ENCODE assay signal across 25 cellular contexts in the genomic region with DNA sequence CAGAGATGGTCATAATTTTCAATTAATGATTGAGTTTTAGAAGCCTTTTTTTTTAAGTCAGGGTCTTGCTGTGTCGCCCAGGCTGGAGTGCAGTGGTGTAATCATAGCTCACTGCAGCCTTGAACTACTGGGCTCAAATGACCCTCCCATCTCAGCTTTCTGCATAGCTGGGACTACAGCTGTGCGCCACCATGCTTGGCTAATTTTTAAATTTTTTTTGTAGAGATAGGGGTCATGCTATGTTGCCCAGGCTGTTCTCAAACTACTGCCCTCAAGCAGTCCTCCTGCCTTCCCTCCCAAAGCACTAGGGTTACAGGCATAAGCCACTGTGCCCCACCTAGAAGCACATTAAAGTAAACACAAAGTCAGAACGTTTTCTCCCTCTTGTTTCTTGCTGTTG. TPM values are rescaled to one million over a fixed set of nuclear protein-coding genes. Genes with fewer than 3 reads are reported as not detected.
DNase-seq lines count a peak whose midpoint lies in the region; ATAC-seq, FAIRE-seq and TF ChIP-seq lines count a peak whose summit lies in the region.
"Had no signal": no experiment of that assay in that cellular context is flagged by ENCODE, and none has a peak within 500 bp of the region (broad histone marks: within the 10 kb centered on the region; RNA-seq: fewer than 3 reads in every experiment).

No MANE protein-coding gene starts in this region.

- intact Hi-C loops in HepG2 (cut with micrococcal nuclease; ENCODE audit: unreplicated experiment), result no loop called here
- intact Hi-C loops in right lobe of liver (cut with DNase I), result no loop called here
- intact Hi-C loops in spleen (cut with DNase I; ENCODE audit: low total_unique reads), result no loop called here

- no peaks in the 10 kb centered on the region for H3K79me1 ChIP-seq in trophoblast cell (ENCODE audit: low read length)

- no peak overlapping the region for H2AFZ ChIP-seq in HepG2 (ENCODE audit: low read length)
- no peak overlapping the region for H2AFZ ChIP-seq in OCI-LY3 (ENCODE audit: low read depth, low read length)
- no peak overlapping the region for H2AFZ ChIP-seq in trophoblast cell (ENCODE audit: insufficient read depth, low read length, poor library complexity)

- no peak overlapping the region for H3K23ac ChIP-seq in trophoblast cell (ENCODE audit: low read length)

- peaks cover 1 to 34% of the 10 kb centered on the region in 2 experiments for H3K27me3 ChIP-seq in HepG2 (ENCODE audit: control insufficient read depth in 1 of 2, insufficient read depth in 2 of 2, low read length in 2 of 2)
- no peaks in the 10 kb centered on the region for H3K27me3 ChIP-seq in right lobe of liver
- H3K27me3 ChIP-seq in OCI-LY3 (ENCODE audit: low read depth, low read length), result peaks cover 43% of the 10 kb centered on the region
- no peaks in the 10 kb centered on the region for H3K27me3 ChIP-seq in trophoblast cell (ENCODE audit: insufficient read depth, low read length)
- H3K27me3 ChIP-seq in spleen (replicated peaks in 1 of 7), result no peaks in the 10 kb centered on the region
- H3K27me3 ChIP-seq: BE2C, BLaER1 had no signal

- no peak overlapping the region for H3K27ac ChIP-seq in HepG2 (ENCODE audit: extremely low read length, insufficient read depth, low read length)
- no peak overlapping the region for H3K27ac ChIP-seq in right lobe of liver
- H3K27ac ChIP-seq in OCI-LY3 (ENCODE audit: low read length), result no peak overlapping the region
- H3K27ac ChIP-seq in trophoblast cell (ENCODE audit: low read depth, low read length), result no peak overlapping the region
- no peak overlapping the region for H3K27ac ChIP-seq in spleen
- H3K27ac ChIP-seq: BLaER1 had no signal

- no peak for TF ChIP-seq CTCF in HepG2 (CRISPR knock-in tag; IDR thresholded peaks at IDR 0.05)
- TF ChIP-seq CTCF in right lobe of liver (IDR thresholded peaks at IDR 0.05), result no peak
- no peak for TF ChIP-seq CTCF in OCI-LY3 (IDR thresholded peaks at IDR 0.05; ENCODE audit: low read depth, low read length)
- TF ChIP-seq CTCF in spleen (IDR thresholded peaks at IDR 0.05 in 8 of 11, conservative IDR thresholded peaks at IDR 0.05 in 3 of 11), result no peak

- H3K36me3 ChIP-seq in HepG2 (replicated peaks in 1 of 2; ENCODE audit: control insufficient read depth in 1 of 2, insufficient read depth in 2 of 2, low read length in 2 of 2) (no peaks in the 10 kb centered on the region), right lobe of liver (no peaks in the 10 kb centered on the region), OCI-LY3 (replicated peaks; ENCODE audit: low read depth, low read length) (no peaks in the 10 kb centered on the region), trophoblast cell (ENCODE audit: control insufficient read depth in 1 of 2, insufficient read depth in 2 of 2, low read length in 2 of 2) (no peaks in the 10 kb centered on the region), spleen (no peaks in the 10 kb centered on the region)
- H3K36me3 ChIP-seq: BE2C, BLaER1 had no signal

- WGBS in HepG2 (ENCODE audit: low lambda C conversion rate), result 57% methylated on average over 3 of the region's 3 CpGs
- 72% methylated on average over 3 of the region's 3 CpGs for WGBS in right lobe of liver (ENCODE audit: insufficient coverage, low coverage, low lambda C conversion rate, missing lambda C conversion rate)
- WGBS in trophoblast cell (ENCODE audit: extremely low coverage, insufficient coverage, insufficient read length), result no CpG with 5 or more reads among the region's 3 CpGs
- 72 to 89% (median 83%) methylated on average over 3 of the region's 3 CpGs for WGBS in spleen, 5 donors

- ATAC-seq in HepG2 (no peak), right lobe of liver (no peak)
- ATAC-seq: CD8-positive, alpha-beta T cell had no signal

- H4K8ac ChIP-seq in trophoblast cell (ENCODE audit: low read depth, low read length), result no peak overlapping the region

- TF ChIP-seq POLR2A in HepG2 (IDR thresholded peaks at IDR 0.05; ENCODE audit: insufficient read depth in 1 of 2, low read depth in 2 of 2, low read length in 2 of 2) (no peak), right lobe of liver (IDR thresholded peaks at IDR 0.05) (no peak), spleen (IDR thresholded peaks at IDR 0.05) (no peak)

- H3K14ac ChIP-seq in trophoblast cell (ENCODE audit: low read length), result no peak overlapping the region

- no peak overlapping the region for H4K12ac ChIP-seq in trophoblast cell (ENCODE audit: low read depth, low read length)

- no peak for TF ChIP-seq RAD21 in HepG2 (CRISPR knock-in tag; IDR thresholded peaks at IDR 0.05)

- H2AK5ac ChIP-seq in trophoblast cell (ENCODE audit: low read length), result no peak overlapping the region

- no peaks in the 10 kb centered on the region for H3K79me2 ChIP-seq in HepG2 (ENCODE audit: insufficient read depth, low read length)
- H3K79me2 ChIP-seq in OCI-LY3 (ENCODE audit: low read length), result no peaks in the 10 kb centered on the region
- no peaks in the 10 kb centered on the region for H3K79me2 ChIP-seq in trophoblast cell (ENCODE audit: control insufficient read depth, insufficient read depth, low read length, poor library complexity)

- H3K4ac ChIP-seq in trophoblast cell (ENCODE audit: low read depth, low read length), result no peak overlapping the region

- no peaks in the 10 kb centered on the region for H3K4me1 ChIP-seq in HepG2 (ENCODE audit: insufficient read depth, low read length)
- H3K4me1 ChIP-seq in right lobe of liver, result no peaks in the 10 kb centered on the region
- H3K4me1 ChIP-seq in OCI-LY3 (ENCODE audit: low read length), result peaks cover 45% of the 10 kb centered on the region
- H3K4me1 ChIP-seq in trophoblast cell (ENCODE audit: control insufficient read depth in 1 of 2, insufficient read depth in 2 of 2, low read length in 2 of 2), result no peaks in the 10 kb centered on the region
- no peaks in the 10 kb centered on the region for H3K4me1 ChIP-seq in spleen
- H3K4me1 ChIP-seq: BE2C, BLaER1, Caco-2 had no signal

- CTCF ChIA-PET in HepG2 (lab: Yijun Ruan, JAX; ENCODE audit: low intra/inter-chr PET ratio, low total read pairs), result no interaction called here

- BruUV-seq in HepG2 (replicated peaks; lab: Mats Ljungman, UMichigan), result no TSS peak

- H3K4me3 ChIP-seq in HepG2 (replicated peaks in 1 of 3; ENCODE audit: insufficient read depth in 1 of 3, low read depth in 2 of 3, low read length in 3 of 3), result no peak overlapping the region
- no peak overlapping the region for H3K4me3 ChIP-seq in right lobe of liver
- peak overlapping the region; percentile 71 for H3K4me3 ChIP-seq in OCI-LY3 (ENCODE audit: low read length)
- no peak overlapping the region for H3K4me3 ChIP-seq in trophoblast cell (ENCODE audit: low read depth, low read length)
- H3K4me3 ChIP-seq in spleen, result no peak overlapping the region
- H3K4me3 ChIP-seq: BLaER1 had no signal

- no peak overlapping the region for H2BK12ac ChIP-seq in trophoblast cell (ENCODE audit: low read length)

- no peak overlapping the region for H3K18ac ChIP-seq in trophoblast cell (ENCODE audit: low read length)

- H4K20me1 ChIP-seq in HepG2 (ENCODE audit: insufficient read depth, low read length), result no peaks in the 10 kb centered on the region
- no peaks in the 10 kb centered on the region for H4K20me1 ChIP-seq in OCI-LY3 (ENCODE audit: insufficient read depth, low read length)
- H4K20me1 ChIP-seq: BLaER1 had no signal

- H4K91ac ChIP-seq in trophoblast cell (ENCODE audit: low read depth, low read length), result no peak overlapping the region

- no peaks in the 10 kb centered on the region for H3K9me3 ChIP-seq in HepG2 (ENCODE audit: low read length)
- no peaks in the 10 kb centered on the region for H3K9me3 ChIP-seq in right lobe of liver
- 0 out of 2 replicates have a peak, but pooled peaks cover 7% of the 10 kb centered on the region for H3K9me3 ChIP-seq in OCI-LY3 (ENCODE audit: insufficient read depth, low read length)
- H3K9me3 ChIP-seq in trophoblast cell (ENCODE audit: insufficient read depth, low read depth, low read length), result peaks cover 6% of the 10 kb centered on the region
- peaks cover 0 to 10% (median 0%) of the 10 kb centered on the region in 8 donors for H3K9me3 ChIP-seq in spleen
- H3K9me3 ChIP-seq: BE2C, BLaER1, Caco-2 had no signal

- in situ Hi-C loops in HepG2 (cut with HindIII; ENCODE audit: extremely low pct_ligation_motif_present, low pct_unique_long_range_greater_than_20kb), result no loop called here

- H3K4me2 ChIP-seq in HepG2 (ENCODE audit: low read depth, low read length) (no peak overlapping the region), OCI-LY3 (ENCODE audit: low read length) (peak overlapping the region; percentile 91), trophoblast cell (ENCODE audit: low read length) (no peak overlapping the region)
- H3K4me2 ChIP-seq: BLaER1 had no signal

- no peak overlapping the region for H2BK120ac ChIP-seq in trophoblast cell (ENCODE audit: insufficient read depth, low read length, poor library complexity)

- FAIRE-seq in HepG2 (lab: Jason Lieb, UNC), result no peak
- FAIRE-seq: A204.1, D721Med, G401.6, GM12891, GM19239 had no signal

- no peak for DNase-seq in HepG2 (ENCODE audit: low spot score)
- no peak for DNase-seq in right lobe of liver
- peak; percentile 79 to 91 for DNase-seq in trophoblast cell
- peak; percentile 8 for DNase-seq in spleen
- no peak for DNase-seq in NCI-H526 (lab: John Stamatoyannopoulos, UW)
- DNase-seq in activated CD4-positive, alpha-beta T cell treated with anti-CD3 and anti-CD28 coated beads for 1 hour, result no peak
- DNase-seq: 8988T; ACHN; BE2C; C1 segment of cervical spinal cord; Caco-2; Calu3; CD4-positive, alpha-beta T cell; CD8-positive, alpha-beta T cell; DMS79 treated with DMSO at 0.1 percent for 48 hours; GF-D8 had no signal

- H2BK5ac ChIP-seq in trophoblast cell (ENCODE audit: low read depth, low read length, poor library complexity), result no peak overlapping the region

- H3K9ac ChIP-seq in HepG2 (ENCODE audit: insufficient read depth, low read depth, low read length), result no peak overlapping the region
- H3K9ac ChIP-seq in OCI-LY3 (ENCODE audit: low read length), result no peak overlapping the region
- no peak overlapping the region for H3K9ac ChIP-seq in trophoblast cell (ENCODE audit: low read length)
- H3K9ac ChIP-seq: BLaER1 had no signal

- TF ChIP-seq EP300 in HepG2 (IDR thresholded peaks at IDR 0.05; ENCODE audit: low read depth in 2 of 2, low read length in 2 of 2) (no peak), HepG2 (CRISPR knock-in tag; IDR thresholded peaks at IDR 0.05; ENCODE audit: borderline replicate concordance) (no peak)

- POLR2A ChIA-PET in HepG2 (lab: Yijun Ruan, JAX), result no interaction called here

RNA-seq across cellular contexts. Expression of a gene that starts 51.7 kb away (rescaled TPM):
- total RNA-seq in HepG2 (2016; rRNA removed; fragmentation: Illumina TruSeq; extraction: Trizol), result not detected in 2 replicates
- total RNA-seq in HepG2 (2016; cell fraction: cytosol; rRNA removed; fragmentation: Illumina TruSeq; extraction: Trizol; ENCODE audit: low read depth), result not detected in 2 replicates
- not detected in 2 replicates for total RNA-seq in HepG2 (2016; cell fraction: insoluble cytoplasmic fraction; rRNA removed; fragmentation: Illumina TruSeq; extraction: Trizol)
- total RNA-seq in HepG2 (2016; cell fraction: membrane; rRNA removed; fragmentation: Illumina TruSeq; extraction: Trizol), result not detected in 2 replicates
- total RNA-seq in HepG2 (2016; cell fraction: nucleus; rRNA removed; fragmentation: Illumina TruSeq; extraction: Trizol), result not detected in 2 replicates
- polyA plus RNA-seq in HepG2 (2011; rRNA removed), result not detected in 2 replicates
- not detected in 2 replicates for polyA plus RNA-seq in HepG2 (2011; cell fraction: cytosol; rRNA removed)
- polyA plus RNA-seq in HepG2 (2011; cell fraction: nucleus; rRNA removed), result not detected in 2 replicates
- polyA plus RNA-seq in HepG2 (2012), result not detected in 2 replicates
- polyA plus RNA-seq in HepG2 (2016; cell fraction: cytosol; fragmentation: Illumina TruSeq; extraction: Trizol; ENCODE audit: low read depth), result not detected in 2 replicates
- not detected in 2 replicates for polyA plus RNA-seq in HepG2 (2016; cell fraction: insoluble cytoplasmic fraction; fragmentation: Illumina TruSeq; extraction: Trizol; ENCODE audit: low read depth)
- not detected in 2 replicates for polyA plus RNA-seq in HepG2 (2016; cell fraction: membrane; fragmentation: Illumina TruSeq; extraction: Trizol; ENCODE audit: low read depth)
- polyA plus RNA-seq in HepG2 (2016; cell fraction: nucleus; fragmentation: Illumina TruSeq; extraction: Trizol; ENCODE audit: insufficient read depth, low read depth), result not detected in 2 replicates
- not detected in 2 replicates for polyA minus RNA-seq in HepG2 (2011; rRNA and poly(A)+ RNA removed; ENCODE audit: low replicate concordance)
- not detected in 2 replicates for polyA minus RNA-seq in HepG2 (2011; cell fraction: cytosol; rRNA and poly(A)+ RNA removed)
- polyA minus RNA-seq in HepG2 (2011; cell fraction: nucleus; rRNA and poly(A)+ RNA removed), result not detected in 2 replicates
- total RNA-seq in right lobe of liver, result not detected
- polyA plus RNA-seq in trophoblast cell (2013), result not detected in 2 replicates
- not detected for total RNA-seq in spleen
- not detected for polyA plus RNA-seq in spleen
- total RNA-seq: A673; Caco-2; Calu3; CD4-positive, alpha-beta T cell; CD8-positive, alpha-beta T cell had no signal
- polyA plus RNA-seq: AG04450 had no signal

RNA-seq across cellular contexts. Expression of a gene that starts 51.8 kb away (rescaled TPM):
- total RNA-seq in HepG2 (2016; rRNA removed; fragmentation: Illumina TruSeq; extraction: Trizol) (19.5 and 34.3 TPM in 2 replicates), right lobe of liver (10 to 100 TPM; 25.5 to 37.8 (median 30.3) TPM), spleen (100 to 1,000 TPM in 2 of 7 donors, 10 to 100 TPM in 5; 58.6 to 124 (median 92.2) TPM)
- 8.9 and 9.0 TPM in 2 replicates for total RNA-seq in HepG2 (2016; cell fraction: cytosol; rRNA removed; fragmentation: Illumina TruSeq; extraction: Trizol; ENCODE audit: low read depth)
- total RNA-seq in HepG2 (2016; cell fraction: insoluble cytoplasmic fraction; rRNA removed; fragmentation: Illumina TruSeq; extraction: Trizol), result 19.6 and 34.7 TPM in 2 replicates
- total RNA-seq in HepG2 (2016; cell fraction: membrane; rRNA removed; fragmentation: Illumina TruSeq; extraction: Trizol), result 12.0 and 13.5 TPM in 2 replicates
- total RNA-seq in HepG2 (2016; cell fraction: nucleus; rRNA removed; fragmentation: Illumina TruSeq; extraction: Trizol), result 44.5 and 53.3 TPM in 2 replicates
- polyA plus RNA-seq in HepG2 (2011; rRNA removed) (17.5 and 21.0 TPM in 2 replicates), spleen (10 to 100 TPM in 2 of 3 donors, 1 to 10 TPM in 1; 10.0 to 24.4 (median 14.7) TPM)
- 8.1 and 12.3 TPM in 2 replicates for polyA plus RNA-seq in HepG2 (2011; cell fraction: cytosol; rRNA removed)
- polyA plus RNA-seq in HepG2 (2011; cell fraction: nucleus; rRNA removed), result 77.2 and 88.2 TPM in 2 replicates
- 19.2 and 21.9 TPM in 2 replicates for polyA plus RNA-seq in HepG2 (2012)
- 0.76 and 0.89 TPM in 2 replicates for polyA plus RNA-seq in HepG2 (2016; cell fraction: cytosol; fragmentation: Illumina TruSeq; extraction: Trizol; ENCODE audit: low read depth)
- 11.2 and 16.6 TPM in 2 replicates for polyA plus RNA-seq in HepG2 (2016; cell fraction: insoluble cytoplasmic fraction; fragmentation: Illumina TruSeq; extraction: Trizol; ENCODE audit: low read depth)
- 1.9 and 2.0 TPM in 2 replicates for polyA plus RNA-seq in HepG2 (2016; cell fraction: membrane; fragmentation: Illumina TruSeq; extraction: Trizol; ENCODE audit: low read depth)
- 51.6 and 58.9 TPM in 2 replicates for polyA plus RNA-seq in HepG2 (2016; cell fraction: nucleus; fragmentation: Illumina TruSeq; extraction: Trizol; ENCODE audit: insufficient read depth, low read depth)
- polyA minus RNA-seq in HepG2 (2011; rRNA and poly(A)+ RNA removed; ENCODE audit: low replicate concordance), result 75.1 and 127 TPM in 2 replicates
- 57.9 and 59.9 TPM in 2 replicates for polyA minus RNA-seq in HepG2 (2011; cell fraction: cytosol; rRNA and poly(A)+ RNA removed)
- polyA minus RNA-seq in HepG2 (2011; cell fraction: nucleus; rRNA and poly(A)+ RNA removed), result 131 and 135 TPM in 2 replicates
- polyA plus RNA-seq in trophoblast cell (2013), result 27.4 and 27.8 TPM in 2 replicates

RNA-seq across cellular contexts. Expression of a gene that starts 59.3 kb away (rescaled TPM):
- total RNA-seq in HepG2 (2016; rRNA removed; fragmentation: Illumina TruSeq; extraction: Trizol), result 2.0 and 2.5 TPM in 2 replicates
- total RNA-seq in HepG2 (2016; cell fraction: cytosol; rRNA removed; fragmentation: Illumina TruSeq; extraction: Trizol; ENCODE audit: low read depth), result 1.9 and 2.1 TPM in 2 replicates
- total RNA-seq in HepG2 (2016; cell fraction: insoluble cytoplasmic fraction; rRNA removed; fragmentation: Illumina TruSeq; extraction: Trizol), result 2.5 and 3.1 TPM in 2 replicates
- total RNA-seq in HepG2 (2016; cell fraction: membrane; rRNA removed; fragmentation: Illumina TruSeq; extraction: Trizol), result 4.7 and 4.9 TPM in 2 replicates
- total RNA-seq in HepG2 (2016; cell fraction: nucleus; rRNA removed; fragmentation: Illumina TruSeq; extraction: Trizol), result 1.2 and 1.4 TPM in 2 replicates
- polyA plus RNA-seq in HepG2 (2011; rRNA removed), result 1.6 and 1.8 TPM in 2 replicates
- 1.2 TPM in 2 replicates for polyA plus RNA-seq in HepG2 (2011; cell fraction: cytosol; rRNA removed)
- 1.2 and 1.3 TPM in 2 replicates for polyA plus RNA-seq in HepG2 (2011; cell fraction: nucleus; rRNA removed)
- polyA plus RNA-seq in HepG2 (2012), result 1.5 and 1.7 TPM in 2 replicates
- polyA plus RNA-seq in HepG2 (2016; cell fraction: cytosol; fragmentation: Illumina TruSeq; extraction: Trizol; ENCODE audit: low read depth), result 2.8 TPM in 2 replicates
- polyA plus RNA-seq in HepG2 (2016; cell fraction: insoluble cytoplasmic fraction; fragmentation: Illumina TruSeq; extraction: Trizol; ENCODE audit: low read depth), result 3.0 TPM in 2 replicates
- 4.7 TPM in 2 replicates for polyA plus RNA-seq in HepG2 (2016; cell fraction: membrane; fragmentation: Illumina TruSeq; extraction: Trizol; ENCODE audit: low read depth)
- polyA plus RNA-seq in HepG2 (2016; cell fraction: nucleus; fragmentation: Illumina TruSeq; extraction: Trizol; ENCODE audit: insufficient read depth, low read depth), result 2.1 and 2.8 TPM in 2 replicates
- 2.6 and 2.7 TPM in 2 replicates for polyA minus RNA-seq in HepG2 (2011; rRNA and poly(A)+ RNA removed; ENCODE audit: low replicate concordance)
- 0.88 and 1.4 TPM in 2 replicates for polyA minus RNA-seq in HepG2 (2011; cell fraction: cytosol; rRNA and poly(A)+ RNA removed)
- polyA minus RNA-seq in HepG2 (2011; cell fraction: nucleus; rRNA and poly(A)+ RNA removed), result 1.4 and 3.2 TPM in 2 replicates
- 1 to 10 TPM; 1.0 to 4.3 (median 2.8) TPM for total RNA-seq in right lobe of liver
- 1.5 and 1.6 TPM in 2 replicates for polyA plus RNA-seq in trophoblast cell (2013)
- total RNA-seq in spleen, result 1 to 10 TPM; 1.8 to 4.3 (median 2.6) TPM
- 1 to 10 TPM; 1.0 to 1.7 (median 1.2) TPM for polyA plus RNA-seq in spleen

RNA-seq across cellular contexts. Expression of a gene that starts 59.4 kb away (rescaled TPM):
- total RNA-seq in HepG2 (2016; rRNA removed; fragmentation: Illumina TruSeq; extraction: Trizol), result 47.9 and 63.4 TPM in 2 replicates
- total RNA-seq in HepG2 (2016; cell fraction: cytosol; rRNA removed; fragmentation: Illumina TruSeq; extraction: Trizol; ENCODE audit: low read depth), result 11.5 and 13.9 TPM in 2 replicates
- total RNA-seq in HepG2 (2016; cell fraction: insoluble cytoplasmic fraction; rRNA removed; fragmentation: Illumina TruSeq; extraction: Trizol), result 48.3 and 54.0 TPM in 2 replicates
- total RNA-seq in HepG2 (2016; cell fraction: membrane; rRNA removed; fragmentation: Illumina TruSeq; extraction: Trizol), result 23.0 and 27.1 TPM in 2 replicates
- total RNA-seq in HepG2 (2016; cell fraction: nucleus; rRNA removed; fragmentation: Illumina TruSeq; extraction: Trizol), result 25.4 and 26.5 TPM in 2 replicates
- 6.8 and 6.9 TPM in 2 replicates for polyA plus RNA-seq in HepG2 (2011; rRNA removed)
- polyA plus RNA-seq in HepG2 (2011; cell fraction: cytosol; rRNA removed), result 4.8 and 5.2 TPM in 2 replicates
- 8.6 and 9.1 TPM in 2 replicates for polyA plus RNA-seq in HepG2 (2011; cell fraction: nucleus; rRNA removed)
- polyA plus RNA-seq in HepG2 (2012), result 23.7 and 25.5 TPM in 2 replicates
- polyA plus RNA-seq in HepG2 (2016; cell fraction: cytosol; fragmentation: Illumina TruSeq; extraction: Trizol; ENCODE audit: low read depth), result 5.0 and 6.7 TPM in 2 replicates
- 48.2 and 58.0 TPM in 2 replicates for polyA plus RNA-seq in HepG2 (2016; cell fraction: insoluble cytoplasmic fraction; fragmentation: Illumina TruSeq; extraction: Trizol; ENCODE audit: low read depth)
- polyA plus RNA-seq in HepG2 (2016; cell fraction: membrane; fragmentation: Illumina TruSeq; extraction: Trizol; ENCODE audit: low read depth), result 12.7 and 14.5 TPM in 2 replicates
- polyA plus RNA-seq in HepG2 (2016; cell fraction: nucleus; fragmentation: Illumina TruSeq; extraction: Trizol; ENCODE audit: insufficient read depth, low read depth), result 36.4 and 41.5 TPM in 2 replicates
- polyA minus RNA-seq in HepG2 (2011; rRNA and poly(A)+ RNA removed; ENCODE audit: low replicate concordance), result 7.1 and 9.6 TPM in 2 replicates
- polyA minus RNA-seq in HepG2 (2011; cell fraction: cytosol; rRNA and poly(A)+ RNA removed), result 10.4 and 14.8 TPM in 2 replicates
- polyA minus RNA-seq in HepG2 (2011; cell fraction: nucleus; rRNA and poly(A)+ RNA removed), result 10.0 and 12.2 TPM in 2 replicates
- total RNA-seq in right lobe of liver, result 10 to 100 TPM; 16.1 to 24.7 (median 19.5) TPM
- polyA plus RNA-seq in trophoblast cell (2013), result 30.9 and 32.6 TPM in 2 replicates
- 10 to 100 TPM; 21.1 to 30.5 (median 25.0) TPM for total RNA-seq in spleen
- 10 to 100 TPM; 10.2 to 20.3 (median 12.2) TPM for polyA plus RNA-seq in spleen

Comparison
In these comparisons a context has a peak if more than half of its experiments do, and no peak if none do; other contexts are left out.
1. DNase-seq: peak in trophoblast cell (2 of 2) and spleen (single experiment); none in HepG2 (single experiment), right lobe of liver (0 of 3), NCI-H526 (0 of 2) and activated CD4-positive, alpha-beta T cell treated with anti-CD3 and anti-CD28 coated beads for 1 hour (single experiment).